In the genomic region with DNA sequence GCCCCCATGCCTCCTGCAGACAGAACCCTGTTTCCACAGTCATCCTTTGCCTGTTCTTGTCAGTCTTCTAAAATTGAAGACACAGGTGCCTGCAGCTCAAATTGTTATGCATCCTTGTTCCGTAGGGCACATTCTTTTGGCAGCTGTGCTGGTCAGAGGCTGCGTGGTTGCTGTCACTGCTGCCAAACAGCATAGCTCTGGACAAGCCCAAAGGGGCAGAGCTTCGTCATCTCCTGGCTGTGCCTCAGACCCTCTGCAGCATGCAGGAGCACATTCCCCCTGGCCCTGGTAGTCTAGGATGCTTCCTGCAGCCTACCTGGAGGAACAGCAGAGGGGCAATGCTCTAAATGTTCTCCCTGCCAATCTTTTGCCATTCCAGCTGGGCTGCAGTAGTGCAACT, we compare ENCODE assay signal across 1 cellular context.
TF ChIP-seq lines count a peak whose summit lies in the region.

No MANE protein-coding gene starts in this region.

TF ChIP-seq in GM12878, 131 proteins besides CTCF, POLR2A, EP300 and RAD21:
- TF ChIP-seq STAT1 (conservative IDR thresholded peaks at IDR 0.05), result no peak
- TF ChIP-seq PML (IDR thresholded peaks at IDR 0.05; ENCODE audit: low read length), result 0 out of 2 replicates have a peak, but pooled peaks have one; percentile 9
